In genomic region chr3:119555309-119555735, GRCh38 we compare ENCODE assay signal across 15 cellular contexts. TPM values are rescaled to one million over a fixed set of nuclear protein-coding genes. Genes with fewer than 3 reads are reported as not detected.
A peak's percentile ranks its signal among the peaks of the same experiment; 100 is the strongest.
DNase-seq lines count a peak whose midpoint lies in the region; ATAC-seq lines count a peak whose summit lies in the region.
"Had no signal": no experiment of that assay in that cellular context is flagged by ENCODE, and none has a peak within 500 bp of the region (broad histone marks: within the 10 kb centered on the region; RNA-seq: fewer than 3 reads in every experiment).

No MANE protein-coding gene starts in this region.

- peak; percentile 20 for ATAC-seq in effector memory CD8-positive, alpha-beta T cell (replicated peaks)
- ATAC-seq in natural killer cell treated with Interleukin-12 subunit alpha and Interleukin-12 subunit beta and Interleukin-15 and Interleukin-18, amount 100 ng/mL, for 72 hours, result no peak
- no peak for ATAC-seq in GM18873 (IDR thresholded peaks at IDR 0.05; ENCODE audit: low FRiP score, unreplicated experiment)
- ATAC-seq: esophagus mucosa, PC-3 had no signal

- no peak overlapping the region for H3K27ac Mint-ChIP-seq in activated CD4-positive, alpha-beta memory T cell treated with anti-CD3 and anti-CD28 coated beads, Interleukin-2, amount 10 ng/mL, durations not matched to agents 7 days and 5 days
- H3K27ac Mint-ChIP-seq in activated CD4-positive, alpha-beta memory T cell treated with anti-CD3 and anti-CD28 coated beads for 36 hours, result no peak overlapping the region
- H3K27ac Mint-ChIP-seq in IgD-negative memory B cell (peak overlapping the region; percentile 89 to 99 (median 94)), immature natural killer cell (no peak overlapping the region)
- H3K27ac Mint-ChIP-seq in effector memory CD8-positive, alpha-beta T cell, result peak overlapping the region in 1 of 2 donors; percentile 7
- H3K27ac Mint-ChIP-seq in natural killer cell treated with Interleukin-12 subunit alpha and Interleukin-12 subunit beta and Interleukin-15 and Interleukin-18, amount 100 ng/mL, for 72 hours, result peak overlapping the region in 1 of 2 donors; percentile 3

- peaks cover 75% of the 10 kb centered on the region for H3K36me3 Mint-ChIP-seq in activated CD4-positive, alpha-beta memory T cell treated with anti-CD3 and anti-CD28 coated beads, Interleukin-2, amount 10 ng/mL, durations not matched to agents 7 days and 5 days (ENCODE audit: low read depth)
- no peaks in the 10 kb centered on the region for H3K36me3 Mint-ChIP-seq in activated CD4-positive, alpha-beta memory T cell treated with anti-CD3 and anti-CD28 coated beads for 36 hours
- H3K36me3 Mint-ChIP-seq in IgD-negative memory B cell (peaks cover 11% of the 10 kb centered on the region), immature natural killer cell (no peaks in the 10 kb centered on the region)
- no peaks in the 10 kb centered on the region for H3K36me3 Mint-ChIP-seq in effector memory CD8-positive, alpha-beta T cell (ENCODE audit: insufficient read depth)
- H3K36me3 Mint-ChIP-seq in natural killer cell treated with Interleukin-12 subunit alpha and Interleukin-12 subunit beta and Interleukin-15 and Interleukin-18, amount 100 ng/mL, for 72 hours, result no peaks in the 10 kb centered on the region

- CTCF ChIA-PET in activated CD4-positive, alpha-beta memory T cell treated with anti-CD3 and anti-CD28 coated beads, Interleukin-2, amount 10 ng/mL, durations not matched to agents 7 days and 5 days (lab: Charles Lee), result interaction anchor here (1.2 kb wide), 1 partner anchor 314 kb away, joined by 3 read pairs; the partner anchor contains the start of gene B4GALT4
- CTCF ChIA-PET in activated CD4-positive, alpha-beta memory T cell treated with anti-CD3 and anti-CD28 coated beads for 36 hours (lab: Charles Lee), result interaction anchor here (1.1 kb wide), 1 partner anchor 45 kb away, joined by 3 read pairs; no protein-coding TSS in a partner anchor

- H3K4me3 Mint-ChIP-seq in activated CD4-positive, alpha-beta memory T cell treated with anti-CD3 and anti-CD28 coated beads, Interleukin-2, amount 10 ng/mL, durations not matched to agents 7 days and 5 days, result peak overlapping the region; percentile 70
- H3K4me3 Mint-ChIP-seq in activated CD4-positive, alpha-beta memory T cell treated with anti-CD3 and anti-CD28 coated beads for 36 hours, result no peak overlapping the region
- H3K4me3 Mint-ChIP-seq in IgD-negative memory B cell (peak overlapping the region; percentile 60 to 94 (median 86)), immature natural killer cell (no peak overlapping the region)
- no peak overlapping the region for H3K4me3 Mint-ChIP-seq in effector memory CD8-positive, alpha-beta T cell
- H3K4me3 Mint-ChIP-seq in natural killer cell treated with Interleukin-12 subunit alpha and Interleukin-12 subunit beta and Interleukin-15 and Interleukin-18, amount 100 ng/mL, for 72 hours, result no peak overlapping the region

- peaks cover 77% of the 10 kb centered on the region for H3K4me1 Mint-ChIP-seq in activated CD4-positive, alpha-beta memory T cell treated with anti-CD3 and anti-CD28 coated beads, Interleukin-2, amount 10 ng/mL, durations not matched to agents 7 days and 5 days
- peaks cover 17% of the 10 kb centered on the region for H3K4me1 Mint-ChIP-seq in activated CD4-positive, alpha-beta memory T cell treated with anti-CD3 and anti-CD28 coated beads for 36 hours (ENCODE audit: low read depth)
- H3K4me1 Mint-ChIP-seq in IgD-negative memory B cell (peaks cover 61 to 81% (median 66%) of the 10 kb centered on the region in 3 donors), immature natural killer cell (no peaks in the 10 kb centered on the region)
- H3K4me1 Mint-ChIP-seq in effector memory CD8-positive, alpha-beta T cell (ENCODE audit: low read depth in 2 of 2), result peaks cover 4 to 9% of the 10 kb centered on the region in 2 donors
- peaks cover 4 to 7% of the 10 kb centered on the region in 2 donors for H3K4me1 Mint-ChIP-seq in natural killer cell treated with Interleukin-12 subunit alpha and Interleukin-12 subunit beta and Interleukin-15 and Interleukin-18, amount 100 ng/mL, for 72 hours (ENCODE audit: low read depth in 2 of 2)

- POLR2A ChIA-PET in activated CD4-positive, alpha-beta memory T cell treated with anti-CD3 and anti-CD28 coated beads, Interleukin-2, amount 10 ng/mL, durations not matched to agents 7 days and 5 days (lab: Charles Lee), result interaction anchor here (1.1 to 6.0 kb wide), 3 partner anchors 25 to 92 kb away, joined by 3 to 31 read pairs (median 12); partner anchors contain the start of genes ADPRH, TIMMDC1 and TMEM39A
- POLR2A ChIA-PET in activated CD4-positive, alpha-beta memory T cell treated with anti-CD3 and anti-CD28 coated beads for 36 hours (lab: Charles Lee), result no interaction called here

- H3K27me3 Mint-ChIP-seq in activated CD4-positive, alpha-beta memory T cell treated with anti-CD3 and anti-CD28 coated beads, Interleukin-2, amount 10 ng/mL, durations not matched to agents 7 days and 5 days, result no peaks in the 10 kb centered on the region
- H3K27me3 Mint-ChIP-seq in activated CD4-positive, alpha-beta memory T cell treated with anti-CD3 and anti-CD28 coated beads for 36 hours, result no peaks in the 10 kb centered on the region
- H3K27me3 Mint-ChIP-seq in IgD-negative memory B cell, result no peaks in the 10 kb centered on the region
- H3K27me3 Mint-ChIP-seq in effector memory CD8-positive, alpha-beta T cell, result peaks cover 0 to 19% of the 10 kb centered on the region in 2 donors
- H3K27me3 Mint-ChIP-seq in immature natural killer cell (ENCODE audit: low read depth in 3 of 3), result peaks cover 0 to 3% (median 2%) of the 10 kb centered on the region in 3 donors
- H3K27me3 Mint-ChIP-seq in natural killer cell treated with Interleukin-12 subunit alpha and Interleukin-12 subunit beta and Interleukin-15 and Interleukin-18, amount 100 ng/mL, for 72 hours, result peaks cover 0 to 4% of the 10 kb centered on the region in 2 donors

- DNase-seq in activated CD4-positive, alpha-beta memory T cell treated with anti-CD3 and anti-CD28 coated beads, Interleukin-2, amount 10 ng/mL, durations not matched to agents 7 days and 5 days, result no peak
- no peak for DNase-seq in activated CD4-positive, alpha-beta memory T cell treated with anti-CD3 and anti-CD28 coated beads for 36 hours
- DNase-seq in effector memory CD8-positive, alpha-beta T cell, result no peak
- peak; percentile 12 for DNase-seq in renal cortical epithelial cell (ENCODE audit: low read depth)
- no peak for DNase-seq in immature natural killer cell
- DNase-seq in natural killer cell treated with Interleukin-12 subunit alpha and Interleukin-12 subunit beta and Interleukin-15 and Interleukin-18, amount 100 ng/mL, for 72 hours (ENCODE audit: low spot score), result no peak
- DNase-seq: ACHN, NCI-H1048, NCI-H2227 treated with DMSO at 0.1 percent for 48 hours, PC-3, tibial artery had no signal

- H3K9me3 Mint-ChIP-seq in activated CD4-positive, alpha-beta memory T cell treated with anti-CD3 and anti-CD28 coated beads, Interleukin-2, amount 10 ng/mL, durations not matched to agents 7 days and 5 days, result no peaks in the 10 kb centered on the region
- H3K9me3 Mint-ChIP-seq in activated CD4-positive, alpha-beta memory T cell treated with anti-CD3 and anti-CD28 coated beads for 36 hours, result no peaks in the 10 kb centered on the region
- no peaks in the 10 kb centered on the region for H3K9me3 Mint-ChIP-seq in IgD-negative memory B cell
- H3K9me3 Mint-ChIP-seq in effector memory CD8-positive, alpha-beta T cell, result no peaks in the 10 kb centered on the region
- no peaks in the 10 kb centered on the region for H3K9me3 Mint-ChIP-seq in immature natural killer cell
- H3K9me3 Mint-ChIP-seq in natural killer cell treated with Interleukin-12 subunit alpha and Interleukin-12 subunit beta and Interleukin-15 and Interleukin-18, amount 100 ng/mL, for 72 hours, result no peaks in the 10 kb centered on the region

- intact Hi-C loops in activated CD4-positive, alpha-beta memory T cell treated with anti-CD3 and anti-CD28 coated beads for 36 hours (cut with micrococcal nuclease), result no loop called here

RNA-seq across cellular contexts. Expression of gene CD80, which starts 4.1 kb away (rescaled TPM):
- 10 to 100 TPM; 27.1 to 29.5 TPM for total RNA-seq in activated CD4-positive, alpha-beta memory T cell treated with anti-CD3 and anti-CD28 coated beads, Interleukin-2, amount 10 ng/mL, durations not matched to agents 7 days and 5 days
- 1 to 10 TPM; 3.4 to 3.7 TPM for total RNA-seq in activated CD4-positive, alpha-beta memory T cell treated with anti-CD3 and anti-CD28 coated beads for 36 hours
- polyA plus RNA-seq in IgD-negative memory B cell, result 9.3 TPM
- not detected in 2 replicates for total RNA-seq in renal cortical epithelial cell
- polyA plus RNA-seq in immature natural killer cell, result not detected
- 1 to 10 TPM in 1 of 2 donors, under 1 TPM in 1; 0.62 to 1.7 TPM for total RNA-seq in natural killer cell treated with Interleukin-12 subunit alpha and Interleukin-12 subunit beta and Interleukin-15 and Interleukin-18, amount 100 ng/mL, for 72 hours
- total RNA-seq: PC-3 had no signal

RNA-seq across cellular contexts. Expression of gene ADPRH, which starts 24.0 kb away (rescaled TPM):
- total RNA-seq in activated CD4-positive, alpha-beta memory T cell treated with anti-CD3 and anti-CD28 coated beads, Interleukin-2, amount 10 ng/mL, durations not matched to agents 7 days and 5 days, result 1 to 10 TPM; 8.6 to 8.8 TPM
- total RNA-seq in activated CD4-positive, alpha-beta memory T cell treated with anti-CD3 and anti-CD28 coated beads for 36 hours, result 1 to 10 TPM; 7.7 to 8.6 TPM
- polyA plus RNA-seq in IgD-negative memory B cell (29.2 TPM), immature natural killer cell (10 to 100 TPM in 1 of 3 donors, 1 to 10 TPM in 2; 7.5 to 13.9 (median 9.4) TPM)
- 6.6 and 7.8 TPM in 2 replicates for total RNA-seq in renal cortical epithelial cell
- 10 to 100 TPM in 1 of 2 donors, 1 to 10 TPM in 1; 9.2 to 10.7 TPM for total RNA-seq in natural killer cell treated with Interleukin-12 subunit alpha and Interleukin-12 subunit beta and Interleukin-15 and Interleukin-18, amount 100 ng/mL, for 72 hours

RNA-seq across cellular contexts. Expression of gene PLA1A, which starts 42.4 kb away (rescaled TPM):
- under 1 TPM in 1 of 2 experiments, not detected in 1; 0.25 TPM for total RNA-seq in activated CD4-positive, alpha-beta memory T cell treated with anti-CD3 and anti-CD28 coated beads, Interleukin-2, amount 10 ng/mL, durations not matched to agents 7 days and 5 days
- under 1 TPM; 0.31 to 0.34 TPM for total RNA-seq in activated CD4-positive, alpha-beta memory T cell treated with anti-CD3 and anti-CD28 coated beads for 36 hours
- not detected for polyA plus RNA-seq in IgD-negative memory B cell
- 1.2 and 5.1 TPM in 2 replicates for total RNA-seq in renal cortical epithelial cell
- polyA plus RNA-seq in immature natural killer cell, result not detected
- total RNA-seq in natural killer cell treated with Interleukin-12 subunit alpha and Interleukin-12 subunit beta and Interleukin-15 and Interleukin-18, amount 100 ng/mL, for 72 hours, result under 1 TPM in 1 of 2 donors, not detected in 1; 0.19 TPM
- total RNA-seq: T-helper 2 cell treated with Interferon-gamma antibody and Interleukin-4, amounts not matched to agents 100 ng/mL and 5 ng/mL, for 36 hours had no signal

RNA-seq across cellular contexts. Expression of gene TIMMDC1, which starts 57.0 kb away (rescaled TPM):
- 10 to 100 TPM; 66.4 to 67.4 TPM for total RNA-seq in activated CD4-positive, alpha-beta memory T cell treated with anti-CD3 and anti-CD28 coated beads, Interleukin-2, amount 10 ng/mL, durations not matched to agents 7 days and 5 days
- total RNA-seq in activated CD4-positive, alpha-beta memory T cell treated with anti-CD3 and anti-CD28 coated beads for 36 hours, result 100 to 1,000 TPM in 1 of 2 experiments, 10 to 100 TPM in 1; 93.7 to 105 TPM
- polyA plus RNA-seq in IgD-negative memory B cell (89.0 TPM), immature natural killer cell (10 to 100 TPM; 54.3 to 78.4 (median 69.4) TPM)
- 57.7 and 79.2 TPM in 2 replicates for total RNA-seq in renal cortical epithelial cell
- total RNA-seq in natural killer cell treated with Interleukin-12 subunit alpha and Interleukin-12 subunit beta and Interleukin-15 and Interleukin-18, amount 100 ng/mL, for 72 hours, result 10 to 100 TPM; 91.0 to 94.0 TPM

Comparison
In these comparisons a context has a peak if more than half of its experiments do, and no peak if none do; other contexts are left out.
1. H3K4me3 Mint-ChIP-seq: peak in activated CD4-positive, alpha-beta memory T cell treated with anti-CD3 and anti-CD28 coated beads, Interleukin-2, amount 10 ng/mL, durations not matched to agents 7 days and 5 days (single experiment) and IgD-negative memory B cell (4 of 4); none in activated CD4-positive, alpha-beta memory T cell treated with anti-CD3 and anti-CD28 coated beads for 36 hours (single experiment), effector memory CD8-positive, alpha-beta T cell (0 of 2), immature natural killer cell (0 of 5) and natural killer cell treated with Interleukin-12 subunit alpha and Interleukin-12 subunit beta and Interleukin-15 and Interleukin-18, amount 100 ng/mL, for 72 hours (single experiment).
2. RNA of gene CD80, which starts 4.1 kb away (total RNA-seq): 27.1 to 29.5 TPM in activated CD4-positive, alpha-beta memory T cell treated with anti-CD3 and anti-CD28 coated beads, Interleukin-2, amount 10 ng/mL, durations not matched to agents 7 days and 5 days; 3.4 to 3.7 TPM in activated CD4-positive, alpha-beta memory T cell treated with anti-CD3 and anti-CD28 coated beads for 36 hours, 0.62 to 1.7 TPM in natural killer cell treated with Interleukin-12 subunit alpha and Interleukin-12 subunit beta and Interleukin-15 and Interleukin-18, amount 100 ng/mL, for 72 hours and not detected in renal cortical epithelial cell; every median in the first group is over 4 times any median in the second.
3. H3K27ac Mint-ChIP-seq: peak in IgD-negative memory B cell (3 of 3); none in activated CD4-positive, alpha-beta memory T cell treated with anti-CD3 and anti-CD28 coated beads, Interleukin-2, amount 10 ng/mL, durations not matched to agents 7 days and 5 days (single experiment), activated CD4-positive, alpha-beta memory T cell treated with anti-CD3 and anti-CD28 coated beads for 36 hours (single experiment) and immature natural killer cell (0 of 6).